In genomic region chrX:71245159-71245558, GRCh38 we compare ENCODE assay signal across 17 cellular contexts. TPM values are rescaled to one million over a fixed set of nuclear protein-coding genes. Genes with fewer than 3 reads are reported as not detected.
A peak's percentile ranks its signal among the peaks of the same experiment; 100 is the strongest.
DNase-seq lines count a peak whose midpoint lies in the region; ATAC-seq and TF ChIP-seq lines count a peak whose summit lies in the region.
"Had no signal": no experiment of that assay in that cellular context is flagged by ENCODE, and none has a peak within 500 bp of the region (broad histone marks: within the 10 kb centered on the region; RNA-seq: fewer than 3 reads in every experiment).

No MANE protein-coding gene starts in this region.

- no peak overlapping the region for H3K4me3 Mint-ChIP-seq in activated T-cell treated with anti-CD3 and anti-CD28 coated beads, Interleukin-2, amount 50 U/mL, for 72 hours
- H3K4me3 Mint-ChIP-seq in activated T-cell treated with anti-CD3 and anti-CD28 coated beads, Interleukin-2, amount 50 U/mL, for 4 hours: no peak overlapping the region
- H3K4me3 Mint-ChIP-seq in endothelial cell (ENCODE audit: unreplicated experiment): peak overlapping the region; percentile 59
- H3K4me3 Mint-ChIP-seq in stimulated activated naive B cell treated with anti-CD40 and anti-IgM and Interleukin-4, amounts not matched to agents 10 μg/mL and 1 μg/mL and 100 μg/mL, for 72 hours: no peak overlapping the region
- H3K4me3 Mint-ChIP-seq in CD4-positive, alpha-beta T cell: no peak overlapping the region
- H3K4me3 Mint-ChIP-seq: CD14-positive monocyte; CD8-positive, alpha-beta memory T cell had no signal

- ATAC-seq in activated T-cell treated with anti-CD3 and anti-CD28 coated beads, Interleukin-2, amount 50 U/mL, for 72 hours (replicated peaks in 1 of 2): no peak
- no peak for ATAC-seq in activated T-cell treated with anti-CD3 and anti-CD28 coated beads, Interleukin-2, amount 50 U/mL, for 4 hours
- ATAC-seq in mucosa of descending colon: peak; percentile 35
- ATAC-seq in stimulated activated naive B cell treated with anti-CD40 and anti-IgM and Interleukin-4, amounts not matched to agents 10 μg/mL and 1 μg/mL and 100 μg/mL, for 72 hours (replicated peaks): no peak
- no peak for ATAC-seq in CD4-positive, alpha-beta T cell (ENCODE audit: poor library complexity)

- no peak overlapping the region for H3K27ac ChIP-seq in CD4-positive, alpha-beta T cell (ENCODE audit: low read depth, low read length)
- H3K27ac ChIP-seq: BLaER1, GM23248 had no signal

- DNase-seq in activated T-cell treated with anti-CD3 and anti-CD28 coated beads, Interleukin-2, amount 50 U/mL, for 72 hours: no peak
- DNase-seq in activated T-cell treated with anti-CD3 and anti-CD28 coated beads, Interleukin-2, amount 50 U/mL, for 4 hours: no peak
- no peak for DNase-seq in endothelial cell (ENCODE audit: low spot score)
- no peak for DNase-seq in mucosa of descending colon
- DNase-seq in stimulated activated naive B cell treated with anti-CD40 and anti-IgM and Interleukin-4, amounts not matched to agents 10 μg/mL and 1 μg/mL and 100 μg/mL, for 72 hours: no peak
- no peak for DNase-seq in CD4-positive, alpha-beta T cell
- DNase-seq in NCI-H748 (lab: John Stamatoyannopoulos, UW; ENCODE audit: unreplicated experiment): no peak
- DNase-seq: 8988T; CD8-positive, alpha-beta memory T cell; COR-L47; GM23248; HCEC 1CT; IMR-90 had no signal

- peaks cover 11% of the 10 kb centered on the region for H3K27me3 Mint-ChIP-seq in activated T-cell treated with anti-CD3 and anti-CD28 coated beads, Interleukin-2, amount 50 U/mL, for 72 hours (ENCODE audit: low read depth)
- no peaks in the 10 kb centered on the region for H3K27me3 Mint-ChIP-seq in activated T-cell treated with anti-CD3 and anti-CD28 coated beads, Interleukin-2, amount 50 U/mL, for 4 hours (ENCODE audit: low read depth)
- peaks cover under 1% of the 10 kb centered on the region for H3K27me3 Mint-ChIP-seq in endothelial cell (ENCODE audit: unreplicated experiment)
- H3K27me3 Mint-ChIP-seq in stimulated activated naive B cell treated with anti-CD40 and anti-IgM and Interleukin-4, amounts not matched to agents 10 μg/mL and 1 μg/mL and 100 μg/mL, for 72 hours: no peaks in the 10 kb centered on the region
- H3K27me3 Mint-ChIP-seq in CD4-positive, alpha-beta T cell: no peaks in the 10 kb centered on the region

- CTCF ChIA-PET in CD4-positive, alpha-beta T cell (lab: Charles Lee): interaction anchor here (0.7 kb wide), 1 partner anchor 78 kb away, joined by 3 read pairs; no protein-coding TSS in a partner anchor

- H3K9me3 ChIP-seq in mucosa of descending colon: no peaks in the 10 kb centered on the region
- no peaks in the 10 kb centered on the region for H3K9me3 ChIP-seq in CD4-positive, alpha-beta T cell (ENCODE audit: control insufficient read depth, low read length)
- H3K9me3 ChIP-seq: BLaER1 had no signal

- H3K9me3 Mint-ChIP-seq in activated T-cell treated with anti-CD3 and anti-CD28 coated beads, Interleukin-2, amount 50 U/mL, for 72 hours: no peaks in the 10 kb centered on the region
- H3K9me3 Mint-ChIP-seq in activated T-cell treated with anti-CD3 and anti-CD28 coated beads, Interleukin-2, amount 50 U/mL, for 4 hours: no peaks in the 10 kb centered on the region
- H3K9me3 Mint-ChIP-seq in endothelial cell (ENCODE audit: unreplicated experiment): no peaks in the 10 kb centered on the region
- H3K9me3 Mint-ChIP-seq in stimulated activated naive B cell treated with anti-CD40 and anti-IgM and Interleukin-4, amounts not matched to agents 10 μg/mL and 1 μg/mL and 100 μg/mL, for 72 hours: peaks cover 0 to 3% of the 10 kb centered on the region in 2 donors
- no peaks in the 10 kb centered on the region for H3K9me3 Mint-ChIP-seq in CD4-positive, alpha-beta T cell

- H3K36me3 ChIP-seq in mucosa of descending colon (ENCODE audit: low read depth): no peaks in the 10 kb centered on the region

- peaks cover 17 to 21% of the 10 kb centered on the region in 2 donors for H3K36me3 Mint-ChIP-seq in activated T-cell treated with anti-CD3 and anti-CD28 coated beads, Interleukin-2, amount 50 U/mL, for 72 hours (ENCODE audit: insufficient read depth in 2 of 2)
- peaks cover 29% of the 10 kb centered on the region for H3K36me3 Mint-ChIP-seq in activated T-cell treated with anti-CD3 and anti-CD28 coated beads, Interleukin-2, amount 50 U/mL, for 4 hours (ENCODE audit: insufficient read depth)
- H3K36me3 Mint-ChIP-seq in endothelial cell (ENCODE audit: low read depth, unreplicated experiment): peaks cover 51% of the 10 kb centered on the region
- peaks cover 40 to 54% of the 10 kb centered on the region in 2 donors for H3K36me3 Mint-ChIP-seq in stimulated activated naive B cell treated with anti-CD40 and anti-IgM and Interleukin-4, amounts not matched to agents 10 μg/mL and 1 μg/mL and 100 μg/mL, for 72 hours
- peaks cover 83% of the 10 kb centered on the region for H3K36me3 Mint-ChIP-seq in CD4-positive, alpha-beta T cell (ENCODE audit: low read depth)

- H3K4me1 Mint-ChIP-seq in activated T-cell treated with anti-CD3 and anti-CD28 coated beads, Interleukin-2, amount 50 U/mL, for 72 hours (ENCODE audit: low read depth): peaks cover 3% of the 10 kb centered on the region
- no peaks in the 10 kb centered on the region for H3K4me1 Mint-ChIP-seq in activated T-cell treated with anti-CD3 and anti-CD28 coated beads, Interleukin-2, amount 50 U/mL, for 4 hours (ENCODE audit: low read depth)
- H3K4me1 Mint-ChIP-seq in endothelial cell (ENCODE audit: unreplicated experiment): no peaks in the 10 kb centered on the region
- no peaks in the 10 kb centered on the region for H3K4me1 Mint-ChIP-seq in stimulated activated naive B cell treated with anti-CD40 and anti-IgM and Interleukin-4, amounts not matched to agents 10 μg/mL and 1 μg/mL and 100 μg/mL, for 72 hours
- H3K4me1 Mint-ChIP-seq in CD4-positive, alpha-beta T cell (ENCODE audit: low read depth): no peaks in the 10 kb centered on the region
- H3K4me1 Mint-ChIP-seq: CD8-positive, alpha-beta memory T cell had no signal

- H3K4me1 ChIP-seq in mucosa of descending colon (ENCODE audit: low read depth): no peaks in the 10 kb centered on the region
- H3K4me1 ChIP-seq: BLaER1 had no signal

- POLR2A ChIA-PET in CD4-positive, alpha-beta T cell (lab: Charles Lee): interaction anchor here (0.5 kb wide), 1 partner anchor 9 kb away, joined by 4 read pairs; no protein-coding TSS in a partner anchor

- TF ChIP-seq CTCF in endothelial cell (IDR thresholded peaks at IDR 0.05; ENCODE audit: unreplicated experiment) (no peak), mucosa of descending colon (IDR thresholded peaks at IDR 0.05) (no peak)
- TF ChIP-seq CTCF in CD4-positive, alpha-beta T cell (IDR thresholded peaks at IDR 0.05): no peak

- no peak overlapping the region for H3K4me3 ChIP-seq in mucosa of descending colon
- H3K4me3 ChIP-seq: BLaER1, GM23248 had no signal

- peak overlapping the region; percentile 6 for H3K27ac Mint-ChIP-seq in activated T-cell treated with anti-CD3 and anti-CD28 coated beads, Interleukin-2, amount 50 U/mL, for 72 hours
- peak overlapping the region; percentile 52 for H3K27ac Mint-ChIP-seq in endothelial cell (ENCODE audit: unreplicated experiment)
- no peak overlapping the region for H3K27ac Mint-ChIP-seq in stimulated activated naive B cell treated with anti-CD40 and anti-IgM and Interleukin-4, amounts not matched to agents 10 μg/mL and 1 μg/mL and 100 μg/mL, for 72 hours
- H3K27ac Mint-ChIP-seq in CD4-positive, alpha-beta T cell: no peak overlapping the region

- H3K27me3 ChIP-seq in CD4-positive, alpha-beta T cell (ENCODE audit: control insufficient read depth, insufficient read depth, low read length): no peaks in the 10 kb centered on the region

- intact Hi-C loops in mucosa of descending colon (cut with DNase I, micrococcal nuclease): no loop called here
- intact Hi-C loops in CD4-positive, alpha-beta T cell (cut with DNase I, micrococcal nuclease): no loop called here

RNA-seq across cellular contexts. Expression of gene ZMYM3, which starts 8.8 kb away (rescaled TPM):
- total RNA-seq in activated T-cell treated with anti-CD3 and anti-CD28 coated beads, Interleukin-2, amount 50 U/mL, for 72 hours: 10 to 100 TPM; 26.9 to 36.1 TPM
- total RNA-seq in activated T-cell treated with anti-CD3 and anti-CD28 coated beads, Interleukin-2, amount 50 U/mL, for 4 hours: 10 to 100 TPM; 11.2 to 15.7 (median 13.3) TPM
- total RNA-seq in endothelial cell (ENCODE audit: unreplicated experiment): 78.1 TPM
- 10 to 100 TPM; 13.7 to 24.9 (median 16.4) TPM for total RNA-seq in mucosa of descending colon
- 10 to 100 TPM; 16.7 to 17.6 TPM for total RNA-seq in CD4-positive, alpha-beta T cell

RNA-seq across cellular contexts. Expression of gene GJB1, which starts 22.1 kb away (rescaled TPM):
- under 1 TPM; 0.28 to 0.31 TPM for total RNA-seq in activated T-cell treated with anti-CD3 and anti-CD28 coated beads, Interleukin-2, amount 50 U/mL, for 72 hours
- total RNA-seq in activated T-cell treated with anti-CD3 and anti-CD28 coated beads, Interleukin-2, amount 50 U/mL, for 4 hours: not detected
- total RNA-seq in endothelial cell (ENCODE audit: unreplicated experiment) (not detected), mucosa of descending colon (10 to 100 TPM; 24.2 to 78.9 (median 58.2) TPM)
- not detected for total RNA-seq in CD4-positive, alpha-beta T cell
- total RNA-seq: A673; CD8-positive, alpha-beta memory T cell; GM23248; H4; IMR-90 had no signal

RNA-seq across cellular contexts. Expression of gene NONO, which starts 38.3 kb away (rescaled TPM):
- total RNA-seq in activated T-cell treated with anti-CD3 and anti-CD28 coated beads, Interleukin-2, amount 50 U/mL, for 72 hours: 100 to 1,000 TPM; 539 to 564 TPM
- total RNA-seq in activated T-cell treated with anti-CD3 and anti-CD28 coated beads, Interleukin-2, amount 50 U/mL, for 4 hours: 100 to 1,000 TPM; 563 to 576 (median 574) TPM
- 549 TPM for total RNA-seq in endothelial cell (ENCODE audit: unreplicated experiment)
- total RNA-seq in mucosa of descending colon: 100 to 1,000 TPM; 166 to 218 (median 197) TPM
- total RNA-seq in CD4-positive, alpha-beta T cell: 100 to 1,000 TPM; 440 to 472 TPM

RNA-seq across cellular contexts. Expression of gene ITGB1BP2, which starts 56.4 kb away (rescaled TPM):
- total RNA-seq in activated T-cell treated with anti-CD3 and anti-CD28 coated beads, Interleukin-2, amount 50 U/mL, for 72 hours: 1 to 10 TPM; 6.9 to 7.4 TPM
- 1 to 10 TPM; 3.0 to 3.6 (median 3.1) TPM for total RNA-seq in activated T-cell treated with anti-CD3 and anti-CD28 coated beads, Interleukin-2, amount 50 U/mL, for 4 hours
- total RNA-seq in endothelial cell (ENCODE audit: unreplicated experiment) (2.8 TPM), mucosa of descending colon (1 to 10 TPM; 1.3 to 5.9 (median 1.6) TPM)
- 1 to 10 TPM; 2.9 to 3.4 TPM for total RNA-seq in CD4-positive, alpha-beta T cell

Comparison
In these comparisons a context has a peak if more than half of its experiments do, and no peak if none do; other contexts are left out.
1. H3K27ac Mint-ChIP-seq: peak in activated T-cell treated with anti-CD3 and anti-CD28 coated beads, Interleukin-2, amount 50 U/mL, for 72 hours (single experiment) and endothelial cell (single experiment); none in stimulated activated naive B cell treated with anti-CD40 and anti-IgM and Interleukin-4, amounts not matched to agents 10 μg/mL and 1 μg/mL and 100 μg/mL, for 72 hours (single experiment) and CD4-positive, alpha-beta T cell (single experiment).
2. RNA of gene GJB1, which starts 22.1 kb away (total RNA-seq): 24.2 to 78.9 TPM in mucosa of descending colon; 0.28 to 0.31 TPM in activated T-cell treated with anti-CD3 and anti-CD28 coated beads, Interleukin-2, amount 50 U/mL, for 72 hours, not detected in activated T-cell treated with anti-CD3 and anti-CD28 coated beads, Interleukin-2, amount 50 U/mL, for 4 hours, not detected in CD4-positive, alpha-beta T cell and not detected in endothelial cell (single experiment); every median in the first group is over 10 times any median in the second.